26 cellular contexts compared by ENCODE assay signal in genomic region chr4:95213361-95213760, GRCh38.
A peak's percentile ranks its signal among the peaks of the same experiment; 100 is the strongest.
DNase-seq lines count a peak whose midpoint lies in the region; ATAC-seq and TF ChIP-seq lines count a peak whose summit lies in the region.
"Had no signal": no experiment of that assay in that cellular context is flagged by ENCODE, and none has a peak within 500 bp of the region (broad histone marks: within the 10 kb centered on the region; RNA-seq: fewer than 3 reads in every experiment).

No MANE protein-coding gene starts in this region.

- H3K27ac Mint-ChIP-seq in MCF 10A (ENCODE audit: low read depth, unreplicated experiment) = no peak overlapping the region
- H3K27ac Mint-ChIP-seq: activated CD4-positive, alpha-beta memory T cell treated with anti-CD3 and anti-CD28 coated beads, Interleukin-2, amount 10 ng/mL, durations not matched to agents 7 days and 5 days had no signal

- CTCF ChIA-PET in MCF 10A (lab: Yijun Ruan, JAX) = interaction anchor here (1.1 kb wide), 1 partner anchor 1141 kb away, joined by 3 read pairs; no protein-coding TSS in a partner anchor

- H3K36me3 Mint-ChIP-seq in MCF 10A (ENCODE audit: insufficient read depth, unreplicated experiment) = no peaks in the 10 kb centered on the region

- TF ChIP-seq CTCF in MCF 10A (IDR thresholded peaks at IDR 0.05; ENCODE audit: unreplicated experiment) = no peak

- H3K9me3 Mint-ChIP-seq in MCF 10A (ENCODE audit: unreplicated experiment) = no peaks in the 10 kb centered on the region
- H3K9me3 Mint-ChIP-seq: activated CD4-positive, alpha-beta memory T cell treated with anti-CD3 and anti-CD28 coated beads, Interleukin-2, amount 10 ng/mL, durations not matched to agents 7 days and 5 days; type B pancreatic cell had no signal

- DNase-seq in NCI-H1105 (lab: John Stamatoyannopoulos, UW) (peak; percentile 12), NCI-H748 treated with DMSO at 0.1 percent for 48 hours (lab: John Stamatoyannopoulos, UW) (peak; percentile 7), inferior parietal cortex (ENCODE audit: extremely low spot score) (peak; percentile 59), pons (ENCODE audit: low spot score) (peak; percentile 75), MCF 10A (ENCODE audit: unreplicated experiment) (no peak)
- DNase-seq in activated naive CD4-positive, alpha-beta T cell treated with Interleukin-2 at 50 U/mL for 16 hours = no peak
- no peak for DNase-seq in stimulated activated CD4-positive, alpha-beta T cell treated with anti-CD3 and anti-CD28 coated beads, Interleukin-15, amount 100 ng/mL, for 24 hours
- DNase-seq: activated CD4-positive, alpha-beta memory T cell treated with anti-CD3 and anti-CD28 coated beads, Interleukin-2, amount 10 ng/mL, durations not matched to agents 7 days and 5 days; activated CD4-positive, alpha-beta T cell treated with anti-CD3 and anti-CD28 coated beads for 1 hour; activated CD8-positive, alpha-beta memory T cell treated with anti-CD3 and anti-CD28 coated beads, Interleukin-2, amount 50 U/mL, for 4 hours; activated naive CD4-positive, alpha-beta T cell; DMS153; foreskin melanocyte; kidney glomerular epithelial cell; MV-4-11; NCI-H1694; NCI-H2171 treated with DMSO at 0.1 percent for 48 hours; NCI-H524; PC-9; sigmoid colon; stimulated activated CD4-positive, alpha-beta T cell treated with anti-CD3 and anti-CD28 coated beads, Interleukin-12 subunit alpha, Interleukin-12 subunit beta, amount 100 ng/mL, for 4 hours; stimulated activated CD4-positive, alpha-beta T cell treated with anti-CD3 and anti-CD28 coated beads, Interleukin-4, amount 100 ng/mL, for 1 hour had no signal

- no peak for ATAC-seq in HG03565 (IDR thresholded peaks at IDR 0.05; ENCODE audit: unreplicated experiment)
- ATAC-seq: Right ventricle myocardium inferior had no signal

- POLR2A ChIA-PET in MCF 10A (lab: Yijun Ruan, JAX) = no interaction called here

- no TSS peak for BruUV-seq in MCF 10A (replicated peaks; lab: Mats Ljungman, UMichigan)

- intact Hi-C loops in MCF 10A (cut with micrococcal nuclease) = no loop called here

- no peak overlapping the region for H3K4me3 Mint-ChIP-seq in MCF 10A (ENCODE audit: unreplicated experiment)
- H3K4me3 Mint-ChIP-seq: activated CD4-positive, alpha-beta memory T cell treated with anti-CD3 and anti-CD28 coated beads, Interleukin-2, amount 10 ng/mL, durations not matched to agents 7 days and 5 days; type B pancreatic cell had no signal

- peaks cover 13% of the 10 kb centered on the region for H3K27me3 Mint-ChIP-seq in MCF 10A (ENCODE audit: insufficient read depth, unreplicated experiment)
- H3K27me3 Mint-ChIP-seq: progenitor cell of endocrine pancreas had no signal

- H3K4me1 Mint-ChIP-seq in MCF 10A (ENCODE audit: insufficient read depth, unreplicated experiment) = no peaks in the 10 kb centered on the region
- H3K4me1 Mint-ChIP-seq: activated CD4-positive, alpha-beta memory T cell treated with anti-CD3 and anti-CD28 coated beads, Interleukin-2, amount 10 ng/mL, durations not matched to agents 7 days and 5 days had no signal

Comparison
In these comparisons a context has a peak if more than half of its experiments do, and no peak if none do; other contexts are left out.
1. DNase-seq: peak in NCI-H1105 (single experiment), NCI-H748 treated with DMSO at 0.1 percent for 48 hours (single experiment), inferior parietal cortex (single experiment) and pons (single experiment); none in activated naive CD4-positive, alpha-beta T cell treated with Interleukin-2 at 50 U/mL for 16 hours (single experiment), stimulated activated CD4-positive, alpha-beta T cell treated with anti-CD3 and anti-CD28 coated beads, Interleukin-15, amount 100 ng/mL, for 24 hours (single experiment) and MCF 10A (single experiment).